In genomic region chr19:3683405-3683865, GRCh38 we compare ENCODE assay signal across 1 cellular context.
TF ChIP-seq lines count a peak whose summit lies in the region.

No MANE protein-coding gene starts in this region.

TF ChIP-seq in GM23338, 12 proteins besides CTCF, POLR2A, EP300 and RAD21 (continued from another document):
- no peak for TF ChIP-seq ZNF462 (CRISPR knock-in tag; IDR thresholded peaks at IDR 0.05)
- no peak for TF ChIP-seq EZH2 (IDR thresholded peaks at IDR 0.05; ENCODE audit: low read depth, unreplicated experiment)
- no peak for TF ChIP-seq POLR2AphosphoS5 (IDR thresholded peaks at IDR 0.05; ENCODE audit: low read depth)
- TF ChIP-seq NANOG (IDR thresholded peaks at IDR 0.05; ENCODE audit: borderline replicate concordance), result no peak
- peak; percentile 50; the same call in 1 of the 2 replicates for TF ChIP-seq ETS1 (IDR thresholded peaks at IDR 0.05)
- no peak for TF ChIP-seq EZH2phosphoT487 (IDR thresholded peaks at IDR 0.05; ENCODE audit: unreplicated experiment)
